Comparison of ENCODE assay signal across 1 cellular context in genomic region chr7:7761974-7762769, GRCh38.
TF ChIP-seq lines count a peak whose summit lies in the region.

No MANE protein-coding gene starts in this region.

TF ChIP-seq in GM12878, 131 proteins besides CTCF, POLR2A, EP300 and RAD21 (continued from another document):
- TF ChIP-seq ATF2 (IDR thresholded peaks at IDR 0.05; ENCODE audit: low read length), result 0 out of 2 replicates have a peak, but pooled peaks have one; percentile 46
- no peak for TF ChIP-seq ZNF592 (IDR thresholded peaks at IDR 0.05)
- TF ChIP-seq TCF7 (IDR thresholded peaks at IDR 0.05; ENCODE audit: borderline replicate concordance), result no peak
- no peak for TF ChIP-seq SREBF2 (IDR thresholded peaks at IDR 0.05; ENCODE audit: low read length)
- no peak for TF ChIP-seq ZBTB40 (IDR thresholded peaks at IDR 0.05; ENCODE audit: borderline replicate concordance)
- peak; percentile 50; the same call in 1 of the 2 replicates for TF ChIP-seq RUNX3 (IDR thresholded peaks at IDR 0.05; ENCODE audit: low read length)
- no peak for TF ChIP-seq TAF1 (IDR thresholded peaks at IDR 0.05; ENCODE audit: borderline replicate concordance, low read depth, low read length)
- no peak for TF ChIP-seq BCLAF1 (IDR thresholded peaks at IDR 0.05)
- no peak for TF ChIP-seq CBFB (IDR thresholded peaks at IDR 0.05; ENCODE audit: low read depth)
- TF ChIP-seq E4F1 (IDR thresholded peaks at IDR 0.05; ENCODE audit: borderline replicate concordance, partially characterized antibody), result no peak
- no peak for TF ChIP-seq POLR2AphosphoS2 (IDR thresholded peaks at IDR 0.05; ENCODE audit: low read depth, low read length)
- TF ChIP-seq TBL1XR1 (IDR thresholded peaks at IDR 0.05; ENCODE audit: low read depth, low read length), result no peak
- TF ChIP-seq ZBTB33 (IDR thresholded peaks at IDR 0.05), result no peak
- no peak for TF ChIP-seq HCFC1 (IDR thresholded peaks at IDR 0.05; ENCODE audit: low read length)
- TF ChIP-seq ZNF274 (IDR thresholded peaks at IDR 0.05; ENCODE audit: insufficient read depth, insufficient read length), result no peak
- TF ChIP-seq ZZZ3 (IDR thresholded peaks at IDR 0.05; ENCODE audit: control insufficient read depth, insufficient read length, low read depth), result no peak
- peak; percentile 53; the same call in 1 of the 2 replicates for TF ChIP-seq MLLT1 (IDR thresholded peaks at IDR 0.05)
- TF ChIP-seq ZSCAN29 (IDR thresholded peaks at IDR 0.05), result no peak
- TF ChIP-seq TCF12 (IDR thresholded peaks at IDR 0.05; ENCODE audit: low read depth, low read length), result no peak
- 0 out of 2 replicates have a peak, but pooled peaks have one; percentile 28 for TF ChIP-seq RCOR1 (conservative IDR thresholded peaks at IDR 0.05; ENCODE audit: low read depth, low read length)
- TF ChIP-seq MAX (IDR thresholded peaks at IDR 0.05; ENCODE audit: low read depth, low read length), result no peak
- TF ChIP-seq IRF5 (IDR thresholded peaks at IDR 0.05; ENCODE audit: borderline replicate concordance), result no peak
- no peak for TF ChIP-seq NKRF (conservative IDR thresholded peaks at IDR 0.05)
